ENCODE assay signal across 8 cellular contexts in the genomic region with DNA sequence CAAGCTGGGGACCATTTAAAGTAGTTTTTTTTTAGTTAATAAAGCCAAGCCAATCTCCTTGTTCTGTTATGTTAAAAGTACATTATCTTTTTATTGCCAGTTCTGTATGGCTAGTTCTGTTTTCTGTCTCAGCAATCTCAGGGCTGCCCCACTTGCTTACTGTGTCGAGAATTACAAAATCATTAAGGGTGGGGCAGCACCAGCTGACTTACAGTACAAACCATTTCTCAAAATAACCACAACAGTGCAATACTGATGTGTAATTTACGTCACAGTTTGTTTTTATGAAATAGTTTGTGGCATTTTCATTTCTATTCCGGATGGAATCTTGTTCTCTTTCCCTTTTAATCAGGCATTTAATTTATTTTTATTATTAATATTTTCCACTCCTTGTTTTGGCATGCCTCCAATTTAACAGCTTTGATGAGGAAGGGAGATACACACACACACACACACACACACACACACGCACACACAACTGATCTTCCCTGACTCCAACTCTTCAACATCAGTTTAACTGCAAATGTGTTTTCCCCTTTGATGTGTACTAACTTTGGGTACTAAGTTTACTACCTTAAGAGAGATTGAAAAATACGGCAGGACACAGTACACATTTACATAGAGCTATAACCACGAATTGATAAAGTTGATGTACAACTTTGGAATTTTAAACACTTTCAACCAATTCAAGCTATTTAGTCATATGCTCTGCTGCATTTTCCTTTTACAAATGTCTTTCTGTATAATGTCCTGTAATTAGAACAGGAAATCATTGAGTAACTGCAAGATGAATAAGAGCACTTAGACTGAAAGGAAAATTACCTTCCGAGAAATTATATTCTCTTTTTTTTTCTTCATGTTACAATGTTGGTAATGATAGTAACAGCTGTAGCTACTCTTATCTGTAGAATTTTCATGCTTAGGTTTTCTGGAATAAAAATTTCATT.
DNase-seq lines count a peak whose midpoint lies in the region; ATAC-seq and TF ChIP-seq lines count a peak whose summit lies in the region.

No MANE protein-coding gene starts in this region.

- H3K4me3 ChIP-seq in HL-60 (replicated peaks; ENCODE audit: insufficient read depth, low read length): no peak overlapping the region

- H3K27me3 Mint-ChIP-seq in dendritic cell treated with granulocyte-macrophage colony-stimulating factor and Interleukin-4, amounts not matched to agents 40 ng/mL and 50 ng/mL, for 4 days: no peaks in the 10 kb centered on the region
- H3K27me3 Mint-ChIP-seq in natural killer cell treated with Interleukin-12 subunit alpha and Interleukin-12 subunit beta and Interleukin-15 and Interleukin-18, amount 100 ng/mL, for 72 hours: no peaks in the 10 kb centered on the region

- H3K4me1 Mint-ChIP-seq in dendritic cell treated with granulocyte-macrophage colony-stimulating factor and Interleukin-4, amounts not matched to agents 40 ng/mL and 50 ng/mL, for 4 days (ENCODE audit: low read depth): peaks cover 30% of the 10 kb centered on the region
- H3K4me1 Mint-ChIP-seq in natural killer cell treated with Interleukin-12 subunit alpha and Interleukin-12 subunit beta and Interleukin-15 and Interleukin-18, amount 100 ng/mL, for 72 hours (ENCODE audit: low read depth in 2 of 2): peaks cover 64 to 69% of the 10 kb centered on the region in 2 donors

- H3K27me3 ChIP-seq in HL-60 (ENCODE audit: insufficient read depth, poor library complexity, severe bottlenecking): no peaks in the 10 kb centered on the region

- no peak for TF ChIP-seq CTCF in HL-60 (IDR thresholded peaks at IDR 0.05; ENCODE audit: insufficient read depth, low read length)
- no peak for TF ChIP-seq CTCF in VCaP (conservative IDR thresholded peaks at IDR 0.05)

- peak; percentile 46 to 55 for DNase-seq in HL-60 (ENCODE audit: low read depth in 1 of 2, low spot score in 1 of 2)
- peak; percentile 77 for DNase-seq in natural killer cell treated with Interleukin-12 subunit alpha and Interleukin-12 subunit beta and Interleukin-15 and Interleukin-18, amount 100 ng/mL, for 72 hours (ENCODE audit: low spot score)
- DNase-seq in ureter (ENCODE audit: low spot score): peak; percentile 71
- DNase-seq in NCI-H774 (lab: John Stamatoyannopoulos, UW): no peak
- no peak for DNase-seq in C1 segment of cervical spinal cord (lab: John Stamatoyannopoulos, UW)

- peak; percentile 38 for ATAC-seq in GM19035 (IDR thresholded peaks at IDR 0.05; ENCODE audit: unreplicated experiment)
- peak; percentile 77 to 84 for ATAC-seq in natural killer cell treated with Interleukin-12 subunit alpha and Interleukin-12 subunit beta and Interleukin-15 and Interleukin-18, amount 100 ng/mL, for 72 hours

- no peaks in the 10 kb centered on the region for H3K9me3 Mint-ChIP-seq in dendritic cell treated with granulocyte-macrophage colony-stimulating factor and Interleukin-4, amounts not matched to agents 40 ng/mL and 50 ng/mL, for 4 days
- H3K9me3 Mint-ChIP-seq in natural killer cell treated with Interleukin-12 subunit alpha and Interleukin-12 subunit beta and Interleukin-15 and Interleukin-18, amount 100 ng/mL, for 72 hours: peaks cover 4% of the 10 kb centered on the region

- intact Hi-C loops in dendritic cell treated with granulocyte-macrophage colony-stimulating factor and Interleukin-4, amounts not matched to agents 40 ng/mL and 50 ng/mL, for 4 days (cut with micrococcal nuclease): loop anchor here (1.0 to 5.0 kb wide), 2 partner anchors 52 to 91 kb away; a partner anchor contains a TSS

- H3K36me3 Mint-ChIP-seq in dendritic cell treated with granulocyte-macrophage colony-stimulating factor and Interleukin-4, amounts not matched to agents 40 ng/mL and 50 ng/mL, for 4 days (ENCODE audit: low read depth): peaks cover 7% of the 10 kb centered on the region
- peaks cover 13% of the 10 kb centered on the region for H3K36me3 Mint-ChIP-seq in natural killer cell treated with Interleukin-12 subunit alpha and Interleukin-12 subunit beta and Interleukin-15 and Interleukin-18, amount 100 ng/mL, for 72 hours

- peak overlapping the region; percentile 93 for H3K27ac Mint-ChIP-seq in dendritic cell treated with granulocyte-macrophage colony-stimulating factor and Interleukin-4, amounts not matched to agents 40 ng/mL and 50 ng/mL, for 4 days
- H3K27ac Mint-ChIP-seq in natural killer cell treated with Interleukin-12 subunit alpha and Interleukin-12 subunit beta and Interleukin-15 and Interleukin-18, amount 100 ng/mL, for 72 hours: peak overlapping the region; percentile 93 to 100

- peak overlapping the region; percentile 67 for H3K4me3 Mint-ChIP-seq in dendritic cell treated with granulocyte-macrophage colony-stimulating factor and Interleukin-4, amounts not matched to agents 40 ng/mL and 50 ng/mL, for 4 days
- H3K4me3 Mint-ChIP-seq in natural killer cell treated with Interleukin-12 subunit alpha and Interleukin-12 subunit beta and Interleukin-15 and Interleukin-18, amount 100 ng/mL, for 72 hours: peak overlapping the region; percentile 86

- H3K27ac ChIP-seq in HL-60 (replicated peaks) (no peak overlapping the region), VCaP (peak overlapping the region; percentile 20; the same call in 1 of the 2 replicates)

Comparison
In these comparisons a context has a peak if more than half of its experiments do, and no peak if none do; other contexts are left out.
1. DNase-seq: peak in HL-60 (2 of 2), natural killer cell treated with Interleukin-12 subunit alpha and Interleukin-12 subunit beta and Interleukin-15 and Interleukin-18, amount 100 ng/mL, for 72 hours (single experiment) and ureter (single experiment); none in NCI-H774 (single experiment) and C1 segment of cervical spinal cord (0 of 14).